10 cellular contexts compared by ENCODE assay signal in genomic region chr10:62992145-62992721, GRCh38.
DNase-seq lines count a peak whose midpoint lies in the region; ATAC-seq and TF ChIP-seq lines count a peak whose summit lies in the region.
"Had no signal": no experiment of that assay in that cellular context is flagged by ENCODE, and none has a peak within 500 bp of the region (broad histone marks: within the 10 kb centered on the region; RNA-seq: fewer than 3 reads in every experiment).

No MANE protein-coding gene starts in this region.

- WGBS in mesendoderm (ENCODE audit: extremely low coverage, insufficient coverage, low lambda C conversion rate): no CpG with 5 or more reads among the region's 9 CpGs

- H3K27me3 ChIP-seq in mesendoderm (ENCODE audit: insufficient read depth, low read length, poor library complexity): no peaks in the 10 kb centered on the region
- H3K27me3 ChIP-seq: BLaER1, uterus had no signal

- no peaks in the 10 kb centered on the region for H3K9me3 Mint-ChIP-seq in activated CD8-positive, alpha-beta memory T cell treated with anti-CD3 and anti-CD28 coated beads, Interleukin-2, amount 10 ng/mL, durations not matched to agents 7 days and 5 days (ENCODE audit: low read depth)
- no peaks in the 10 kb centered on the region for H3K9me3 Mint-ChIP-seq in stimulated activated memory B cell treated with anti-CD40 and anti-IgM and Interleukin-4, amounts not matched to agents 10 μg/mL and 1 μg/mL and 100 μg/mL, for 72 hours

- H3K4me1 ChIP-seq in mesendoderm (ENCODE audit: control insufficient read depth, low read depth, low read length): no peaks in the 10 kb centered on the region
- H3K4me1 ChIP-seq: BLaER1, uterus had no signal

- H2BK120ac ChIP-seq in mesendoderm (ENCODE audit: low read depth, low read length): no peak overlapping the region

- CTCF ChIA-PET in activated CD8-positive, alpha-beta memory T cell treated with anti-CD3 and anti-CD28 coated beads, Interleukin-2, amount 10 ng/mL, durations not matched to agents 7 days and 5 days (lab: Charles Lee): interaction anchor here (1.0 kb wide), 1 partner anchor 13 kb away, joined by 3 read pairs; no protein-coding TSS in a partner anchor

- no peak overlapping the region for H2BK5ac ChIP-seq in mesendoderm (ENCODE audit: low read length)

- H3K9ac ChIP-seq in mesendoderm (ENCODE audit: low read length): no peak overlapping the region
- H3K9ac ChIP-seq: BLaER1 had no signal

- no peaks in the 10 kb centered on the region for H3K79me2 ChIP-seq in mesendoderm (ENCODE audit: control insufficient read depth, insufficient read depth, low read length)

- no peak overlapping the region for H2AK5ac ChIP-seq in mesendoderm (ENCODE audit: low read length)

- H3K4me3 ChIP-seq in cardiac fibroblast (replicated peaks in 1 of 2; ENCODE audit: low read depth in 2 of 2, low read length in 2 of 2) (no peak overlapping the region), foreskin fibroblast (ENCODE audit: low read depth in 1 of 2, low read length in 2 of 2) (no peak overlapping the region), mesendoderm (ENCODE audit: low read length) (no peak overlapping the region)
- H3K4me3 ChIP-seq: BLaER1, uterus had no signal

- peak overlapping the region; percentile 6 for H3K27ac Mint-ChIP-seq in activated CD8-positive, alpha-beta memory T cell treated with anti-CD3 and anti-CD28 coated beads, Interleukin-2, amount 10 ng/mL, durations not matched to agents 7 days and 5 days
- H3K27ac Mint-ChIP-seq in stimulated activated memory B cell treated with anti-CD40 and anti-IgM and Interleukin-4, amounts not matched to agents 10 μg/mL and 1 μg/mL and 100 μg/mL, for 72 hours: peak overlapping the region; percentile 94

- H2BK15ac ChIP-seq in mesendoderm (replicated peaks; ENCODE audit: low read depth): no peak overlapping the region

- ATAC-seq in activated CD8-positive, alpha-beta memory T cell treated with anti-CD3 and anti-CD28 coated beads, Interleukin-2, amount 10 ng/mL, durations not matched to agents 7 days and 5 days: no peak
- peak; percentile 77 for ATAC-seq in HG02938 (IDR thresholded peaks at IDR 0.05; ENCODE audit: unreplicated experiment)
- ATAC-seq in stimulated activated memory B cell treated with anti-CD40 and anti-IgM and Interleukin-4, amounts not matched to agents 10 μg/mL and 1 μg/mL and 100 μg/mL, for 72 hours: peak; percentile 86

- H4K8ac ChIP-seq in mesendoderm (ENCODE audit: low read depth, low read length): no peak overlapping the region

- TF ChIP-seq CTCF in cardiac fibroblast (IDR thresholded peaks at IDR 0.05; ENCODE audit: low read depth, low read length) (no peak), foreskin fibroblast (IDR thresholded peaks at IDR 0.05; ENCODE audit: low read depth, low read length) (no peak)

- H3K23ac ChIP-seq in mesendoderm (ENCODE audit: low read length): no peak overlapping the region

- H3K4ac ChIP-seq in mesendoderm (ENCODE audit: low read depth, low read length): no peak overlapping the region

- H3K27me3 Mint-ChIP-seq in activated CD8-positive, alpha-beta memory T cell treated with anti-CD3 and anti-CD28 coated beads, Interleukin-2, amount 10 ng/mL, durations not matched to agents 7 days and 5 days: no peaks in the 10 kb centered on the region
- H3K27me3 Mint-ChIP-seq in stimulated activated memory B cell treated with anti-CD40 and anti-IgM and Interleukin-4, amounts not matched to agents 10 μg/mL and 1 μg/mL and 100 μg/mL, for 72 hours: no peaks in the 10 kb centered on the region

- DNase-seq in activated CD8-positive, alpha-beta memory T cell treated with anti-CD3 and anti-CD28 coated beads, Interleukin-2, amount 10 ng/mL, durations not matched to agents 7 days and 5 days: no peak
- no peak for DNase-seq in activated CD8-positive, alpha-beta memory T cell treated with anti-CD3 and anti-CD28 coated beads, Interleukin-2, amount 50 U/mL, for 4 hours
- DNase-seq in cardiac fibroblast (ENCODE audit: low read depth in 2 of 2) (peak; percentile 86 to 89), foreskin fibroblast (no peak), NCI-H1694 (lab: John Stamatoyannopoulos, UW) (no peak), mesendoderm (no peak)
- DNase-seq: uterus had no signal

- H3K79me1 ChIP-seq in mesendoderm (ENCODE audit: low read length): no peaks in the 10 kb centered on the region

- H3K18ac ChIP-seq in mesendoderm (ENCODE audit: low read length): no peak overlapping the region

- no peak overlapping the region for H3K4me3 Mint-ChIP-seq in activated CD8-positive, alpha-beta memory T cell treated with anti-CD3 and anti-CD28 coated beads, Interleukin-2, amount 10 ng/mL, durations not matched to agents 7 days and 5 days
- peak overlapping the region; percentile 65 for H3K4me3 Mint-ChIP-seq in stimulated activated memory B cell treated with anti-CD40 and anti-IgM and Interleukin-4, amounts not matched to agents 10 μg/mL and 1 μg/mL and 100 μg/mL, for 72 hours

- no peak overlapping the region for H3K27ac ChIP-seq in mesendoderm (ENCODE audit: low read depth, low read length)
- H3K27ac ChIP-seq: BLaER1, uterus had no signal

- no peaks in the 10 kb centered on the region for H3K36me3 Mint-ChIP-seq in activated CD8-positive, alpha-beta memory T cell treated with anti-CD3 and anti-CD28 coated beads, Interleukin-2, amount 10 ng/mL, durations not matched to agents 7 days and 5 days
- H3K36me3 Mint-ChIP-seq in stimulated activated memory B cell treated with anti-CD40 and anti-IgM and Interleukin-4, amounts not matched to agents 10 μg/mL and 1 μg/mL and 100 μg/mL, for 72 hours: no peaks in the 10 kb centered on the region

- peaks cover 22% of the 10 kb centered on the region for H3K4me1 Mint-ChIP-seq in activated CD8-positive, alpha-beta memory T cell treated with anti-CD3 and anti-CD28 coated beads, Interleukin-2, amount 10 ng/mL, durations not matched to agents 7 days and 5 days
- H3K4me1 Mint-ChIP-seq in stimulated activated memory B cell treated with anti-CD40 and anti-IgM and Interleukin-4, amounts not matched to agents 10 μg/mL and 1 μg/mL and 100 μg/mL, for 72 hours: peaks cover 27% of the 10 kb centered on the region

- H4K5ac ChIP-seq in mesendoderm (ENCODE audit: low read length): no peak overlapping the region

- no peak overlapping the region for H3K56ac ChIP-seq in mesendoderm (ENCODE audit: low read length)

- H3K4me2 ChIP-seq in mesendoderm (ENCODE audit: low read length): no peak overlapping the region
- H3K4me2 ChIP-seq: BLaER1 had no signal

- H3K36me3 ChIP-seq in mesendoderm (ENCODE audit: control insufficient read depth, insufficient read depth, low read length): no peaks in the 10 kb centered on the region
- H3K36me3 ChIP-seq: BLaER1, uterus had no signal

Comparison
In these comparisons a context has a peak if more than half of its experiments do, and no peak if none do; other contexts are left out.
1. DNase-seq: peak in cardiac fibroblast (2 of 2); none in activated CD8-positive, alpha-beta memory T cell treated with anti-CD3 and anti-CD28 coated beads, Interleukin-2, amount 10 ng/mL, durations not matched to agents 7 days and 5 days (single experiment), activated CD8-positive, alpha-beta memory T cell treated with anti-CD3 and anti-CD28 coated beads, Interleukin-2, amount 50 U/mL, for 4 hours (single experiment), foreskin fibroblast (0 of 2), NCI-H1694 (single experiment) and mesendoderm (single experiment).